In the genomic region with DNA sequence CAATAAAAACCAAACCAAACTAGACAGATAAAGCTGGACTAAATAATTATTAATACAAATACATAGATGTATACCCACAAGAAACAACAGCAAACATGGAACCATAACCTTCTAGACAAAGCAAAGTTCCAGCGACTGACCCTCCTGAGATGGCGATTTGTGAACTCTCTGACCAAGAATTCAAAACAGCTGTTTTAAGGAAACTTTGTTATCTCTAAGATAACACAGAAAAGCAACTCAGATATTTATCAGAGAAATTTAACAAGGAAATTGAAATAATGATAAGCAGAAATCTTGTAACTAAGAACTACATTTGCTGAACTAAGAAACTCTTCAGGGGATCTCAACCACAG, we compare ENCODE assay signal across 1 cellular context.
TF ChIP-seq lines count a peak whose summit lies in the region.

No MANE protein-coding gene starts in this region.

TF ChIP-seq in K562, 482 proteins besides CTCF, POLR2A, EP300 and RAD21:
- TF ChIP-seq ZNF274 (IDR thresholded peaks at IDR 0.05; ENCODE audit: borderline replicate concordance, low read depth, low read length) (no peak), TOE1 (IDR thresholded peaks at IDR 0.05; ENCODE audit: borderline replicate concordance) (no peak), TOE1 (CRISPR knock-in tag; IDR thresholded peaks at IDR 0.05; ENCODE audit: borderline replicate concordance, low read depth) (no peak), NFIC (IDR thresholded peaks at IDR 0.05) (no peak), DACH1 (IDR thresholded peaks at IDR 0.05; ENCODE audit: partially characterized antibody) (peak; percentile 49), MAZ (CRISPR knock-in tag; conservative IDR thresholded peaks at IDR 0.05 in 1 of 2, IDR thresholded peaks at IDR 0.05 in 1 of 2) (no peak), FOXJ2 (tag; IDR thresholded peaks at IDR 0.05) (peak; percentile 36; the same call in 1 of the 2 replicates), HCFC1 (IDR thresholded peaks at IDR 0.05; ENCODE audit: low read depth, low read length) (0 out of 2 replicates have a peak, but pooled peaks have one; percentile 6), JUN (IDR thresholded peaks at IDR 0.05; ENCODE audit: borderline replicate concordance, low read depth, low read length) (0 out of 2 replicates have a peak, but pooled peaks have one; percentile 0), JUN (CRISPR knock-in tag; IDR thresholded peaks at IDR 0.05; ENCODE audit: borderline replicate concordance) (no peak), TRIM28 (IDR thresholded peaks at IDR 0.05) (no peak), U2AF2 (optimal IDR thresholded peaks at IDR 0.05; ENCODE audit: low read depth, low read length) (no peak), SPI1 (IDR thresholded peaks at IDR 0.05; ENCODE audit: borderline replicate concordance, low read depth, low read length) (no peak), HDAC2 (IDR thresholded peaks at IDR 0.05) (no peak), HDAC1 (IDR thresholded peaks at IDR 0.05) (no peak), ZNF589 (CRISPR knock-in tag; IDR thresholded peaks at IDR 0.05; ENCODE audit: low read depth) (0 out of 2 replicates have a peak, but pooled peaks have one; percentile 28), TEAD2 (tag; IDR thresholded peaks at IDR 0.05) (no peak), RCOR1 (IDR thresholded peaks at IDR 0.05; ENCODE audit: borderline replicate concordance in 1 of 2, low read depth in 2 of 2, low read length in 2 of 2) (no peak), FOXK2 (conservative IDR thresholded peaks at IDR 0.05 in 1 of 2, IDR thresholded peaks at IDR 0.05 in 1 of 2; ENCODE audit: low read depth in 2 of 2) (no peak), KAT2B (IDR thresholded peaks at IDR 0.05; ENCODE audit: low read depth, low read length) (no peak), CBX2 (IDR thresholded peaks at IDR 0.05; ENCODE audit: insufficient read depth, low read length, poor library complexity, severe bottlenecking) (no peak), MTA1 (IDR thresholded peaks at IDR 0.05; ENCODE audit: borderline replicate concordance) (no peak), PRPF4 (IDR thresholded peaks at IDR 0.05; ENCODE audit: insufficient read depth, low read depth, low read length, poor library complexity, severe bottlenecking) (no peak), CBFA2T2 (conservative IDR thresholded peaks at IDR 0.05) (no peak), HMG20A (CRISPR knock-in tag; conservative IDR thresholded peaks at IDR 0.05) (no peak), PYGO2 (tag; IDR thresholded peaks at IDR 0.05) (no peak), POLR2B (IDR thresholded peaks at IDR 0.05; ENCODE audit: low read depth, partially characterized antibody) (no peak), BRF1 (IDR thresholded peaks at IDR 0.05; ENCODE audit: borderline replicate concordance, extremely low read depth, insufficient read length) (no peak), PTBP1 (IDR thresholded peaks at IDR 0.05; ENCODE audit: low read depth, low read length) (no peak), EP400 (IDR thresholded peaks at IDR 0.05) (no peak), KLF10 (CRISPR knock-in tag; IDR thresholded peaks at IDR 0.05) (no peak)
- TF ChIP-seq, protein P1, sequence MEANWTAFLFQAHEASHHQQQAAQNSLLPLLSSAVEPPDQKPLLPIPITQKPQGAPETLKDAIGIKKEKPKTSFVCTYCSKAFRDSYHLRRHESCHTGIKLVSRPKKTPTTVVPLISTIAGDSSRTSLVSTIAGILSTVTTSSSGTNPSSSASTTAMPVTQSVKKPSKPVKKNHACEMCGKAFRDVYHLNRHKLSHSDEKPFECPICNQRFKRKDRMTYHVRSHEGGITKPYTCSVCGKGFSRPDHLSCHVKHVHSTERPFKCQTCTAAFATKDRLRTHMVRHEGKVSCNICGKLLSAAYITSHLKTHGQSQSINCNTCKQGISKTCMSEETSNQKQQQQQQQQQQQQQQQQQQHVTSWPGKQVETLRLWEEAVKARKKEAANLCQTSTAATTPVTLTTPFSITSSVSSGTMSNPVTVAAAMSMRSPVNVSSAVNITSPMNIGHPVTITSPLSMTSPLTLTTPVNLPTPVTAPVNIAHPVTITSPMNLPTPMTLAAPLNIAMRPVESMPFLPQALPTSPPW (CRISPR knock-in tag; IDR thresholded peaks at IDR 0.05): no peak
- TF ChIP-seq, protein P2, sequence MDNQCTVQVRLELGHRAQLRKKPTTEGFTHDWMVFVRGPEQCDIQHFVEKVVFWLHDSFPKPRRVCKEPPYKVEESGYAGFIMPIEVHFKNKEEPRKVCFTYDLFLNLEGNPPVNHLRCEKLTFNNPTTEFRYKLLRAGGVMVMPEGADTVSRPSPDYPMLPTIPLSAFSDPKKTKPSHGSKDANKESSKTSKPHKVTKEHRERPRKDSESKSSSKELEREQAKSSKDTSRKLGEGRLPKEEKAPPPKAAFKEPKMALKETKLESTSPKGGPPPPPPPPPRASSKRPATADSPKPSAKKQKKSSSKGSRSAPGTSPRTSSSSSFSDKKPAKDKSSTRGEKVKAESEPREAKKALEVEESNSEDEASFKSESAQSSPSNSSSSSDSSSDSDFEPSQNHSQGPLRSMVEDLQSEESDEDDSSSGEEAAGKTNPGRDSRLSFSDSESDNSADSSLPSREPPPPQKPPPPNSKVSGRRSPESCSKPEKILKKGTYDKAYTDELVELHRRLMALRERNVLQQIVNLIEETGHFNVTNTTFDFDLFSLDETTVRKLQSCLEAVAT (IDR thresholded peaks at IDR 0.05): no peak
- TF ChIP-seq, protein P3, sequence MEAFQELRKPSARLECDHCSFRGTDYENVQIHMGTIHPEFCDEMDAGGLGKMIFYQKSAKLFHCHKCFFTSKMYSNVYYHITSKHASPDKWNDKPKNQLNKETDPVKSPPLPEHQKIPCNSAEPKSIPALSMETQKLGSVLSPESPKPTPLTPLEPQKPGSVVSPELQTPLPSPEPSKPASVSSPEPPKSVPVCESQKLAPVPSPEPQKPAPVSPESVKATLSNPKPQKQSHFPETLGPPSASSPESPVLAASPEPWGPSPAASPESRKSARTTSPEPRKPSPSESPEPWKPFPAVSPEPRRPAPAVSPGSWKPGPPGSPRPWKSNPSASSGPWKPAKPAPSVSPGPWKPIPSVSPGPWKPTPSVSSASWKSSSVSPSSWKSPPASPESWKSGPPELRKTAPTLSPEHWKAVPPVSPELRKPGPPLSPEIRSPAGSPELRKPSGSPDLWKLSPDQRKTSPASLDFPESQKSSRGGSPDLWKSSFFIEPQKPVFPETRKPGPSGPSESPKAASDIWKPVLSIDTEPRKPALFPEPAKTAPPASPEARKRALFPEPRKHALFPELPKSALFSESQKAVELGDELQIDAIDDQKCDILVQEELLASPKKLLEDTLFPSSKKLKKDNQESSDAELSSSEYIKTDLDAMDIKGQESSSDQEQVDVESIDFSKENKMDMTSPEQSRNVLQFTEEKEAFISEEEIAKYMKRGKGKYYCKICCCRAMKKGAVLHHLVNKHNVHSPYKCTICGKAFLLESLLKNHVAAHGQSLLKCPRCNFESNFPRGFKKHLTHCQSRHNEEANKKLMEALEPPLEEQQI (IDR thresholded peaks at IDR 0.05): peak; percentile 8; the same call in 1 of the 2 replicates
- TF ChIP-seq, protein P4, sequence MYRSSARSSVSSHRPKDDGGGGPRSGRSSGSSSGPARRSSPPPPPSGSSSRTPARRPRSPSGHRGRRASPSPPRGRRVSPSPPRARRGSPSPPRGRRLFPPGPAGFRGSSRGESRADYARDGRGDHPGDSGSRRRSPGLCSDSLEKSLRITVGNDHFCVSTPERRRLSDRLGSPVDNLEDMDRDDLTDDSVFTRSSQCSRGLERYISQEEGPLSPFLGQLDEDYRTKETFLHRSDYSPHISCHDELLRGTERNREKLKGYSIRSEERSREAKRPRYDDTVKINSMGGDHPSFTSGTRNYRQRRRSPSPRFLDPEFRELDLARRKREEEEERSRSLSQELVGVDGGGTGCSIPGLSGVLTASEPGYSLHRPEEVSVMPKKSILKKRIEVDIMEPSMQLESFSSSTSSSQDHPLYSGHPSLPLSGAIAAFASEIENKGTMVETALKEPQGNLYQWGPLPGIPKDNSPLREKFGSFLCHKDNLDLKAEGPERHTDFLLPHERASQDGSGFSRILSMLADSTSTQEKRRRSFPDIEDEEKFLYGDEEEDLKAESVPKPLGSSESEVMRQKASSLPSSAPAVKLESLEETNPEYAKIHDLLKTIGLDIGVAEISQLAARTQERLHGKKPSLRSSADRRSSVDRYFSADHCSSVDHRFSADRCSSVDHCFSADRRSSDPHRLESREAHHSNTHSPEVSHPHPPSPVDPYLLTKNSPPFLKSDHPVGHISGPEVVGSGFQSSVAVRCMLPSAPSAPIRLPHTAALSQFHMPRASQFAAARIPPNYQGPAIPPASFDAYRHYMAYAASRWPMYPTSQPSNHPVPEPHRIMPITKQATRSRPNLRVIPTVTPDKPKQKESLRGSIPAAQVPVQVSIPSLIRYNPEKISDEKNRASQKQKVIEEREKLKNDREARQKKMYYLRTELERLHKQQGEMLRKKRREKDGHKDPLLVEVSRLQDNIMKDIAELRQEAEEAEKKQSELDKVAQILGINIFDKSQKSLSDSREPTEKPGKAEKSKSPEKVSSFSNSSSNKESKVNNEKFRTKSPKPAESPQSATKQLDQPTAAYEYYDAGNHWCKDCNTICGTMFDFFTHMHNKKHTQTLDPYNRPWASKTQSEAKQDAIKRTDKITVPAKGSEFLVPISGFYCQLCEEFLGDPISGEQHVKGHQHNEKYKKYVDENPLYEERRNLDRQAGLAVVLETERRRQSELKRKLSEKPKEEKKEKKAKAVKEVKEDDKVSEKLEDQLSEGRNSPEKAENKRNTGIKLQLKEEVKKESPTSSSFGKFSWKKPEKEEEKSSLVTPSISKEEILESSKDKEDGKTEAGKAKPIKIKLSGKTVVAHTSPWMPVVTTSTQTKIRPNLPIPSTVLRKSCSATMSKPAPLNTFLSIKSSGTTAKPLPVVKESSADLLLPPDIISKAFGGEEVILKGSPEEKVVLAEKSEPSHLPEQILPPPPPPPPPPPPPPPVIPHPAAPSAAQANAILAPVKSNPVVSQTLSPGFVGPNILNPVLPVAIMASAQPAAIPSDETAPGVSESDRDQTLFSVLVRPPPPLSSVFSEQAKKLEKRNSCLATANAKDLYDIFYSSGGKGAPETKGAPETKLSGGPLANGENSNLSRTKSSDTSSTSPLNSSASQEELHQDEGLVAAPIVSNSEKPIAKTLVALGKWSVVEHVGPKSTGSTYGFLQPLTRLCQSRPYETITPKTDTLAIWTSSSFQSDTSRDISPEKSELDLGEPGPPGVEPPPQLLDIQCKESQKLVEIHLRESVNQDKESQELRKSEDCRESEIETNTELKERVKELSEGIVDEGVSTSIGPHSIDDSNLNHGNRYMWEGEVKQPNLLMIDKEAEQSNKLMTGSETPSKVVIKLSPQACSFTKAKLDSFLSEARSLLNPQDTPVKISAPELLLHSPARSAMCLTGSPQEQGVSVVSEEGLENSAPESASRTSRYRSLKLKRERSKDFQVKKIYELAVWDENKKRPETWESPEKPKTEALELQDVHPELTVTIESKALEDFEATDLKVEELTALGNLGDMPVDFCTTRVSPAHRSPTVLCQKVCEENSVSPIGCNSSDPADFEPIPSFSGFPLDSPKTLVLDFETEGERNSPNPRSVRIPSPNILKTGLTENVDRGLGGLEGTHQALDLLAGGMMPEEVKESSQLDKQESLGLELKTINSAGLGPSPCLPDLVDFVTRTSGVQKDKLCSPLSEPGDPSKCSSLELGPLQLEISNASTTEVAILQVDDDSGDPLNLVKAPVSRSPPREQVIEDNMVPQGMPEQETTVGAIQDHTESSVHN (IDR thresholded peaks at IDR 0.05; ENCODE audit: borderline replicate concordance in 1 of 2, low read depth in 1 of 2): no peak
- TF ChIP-seq, protein P5, sequence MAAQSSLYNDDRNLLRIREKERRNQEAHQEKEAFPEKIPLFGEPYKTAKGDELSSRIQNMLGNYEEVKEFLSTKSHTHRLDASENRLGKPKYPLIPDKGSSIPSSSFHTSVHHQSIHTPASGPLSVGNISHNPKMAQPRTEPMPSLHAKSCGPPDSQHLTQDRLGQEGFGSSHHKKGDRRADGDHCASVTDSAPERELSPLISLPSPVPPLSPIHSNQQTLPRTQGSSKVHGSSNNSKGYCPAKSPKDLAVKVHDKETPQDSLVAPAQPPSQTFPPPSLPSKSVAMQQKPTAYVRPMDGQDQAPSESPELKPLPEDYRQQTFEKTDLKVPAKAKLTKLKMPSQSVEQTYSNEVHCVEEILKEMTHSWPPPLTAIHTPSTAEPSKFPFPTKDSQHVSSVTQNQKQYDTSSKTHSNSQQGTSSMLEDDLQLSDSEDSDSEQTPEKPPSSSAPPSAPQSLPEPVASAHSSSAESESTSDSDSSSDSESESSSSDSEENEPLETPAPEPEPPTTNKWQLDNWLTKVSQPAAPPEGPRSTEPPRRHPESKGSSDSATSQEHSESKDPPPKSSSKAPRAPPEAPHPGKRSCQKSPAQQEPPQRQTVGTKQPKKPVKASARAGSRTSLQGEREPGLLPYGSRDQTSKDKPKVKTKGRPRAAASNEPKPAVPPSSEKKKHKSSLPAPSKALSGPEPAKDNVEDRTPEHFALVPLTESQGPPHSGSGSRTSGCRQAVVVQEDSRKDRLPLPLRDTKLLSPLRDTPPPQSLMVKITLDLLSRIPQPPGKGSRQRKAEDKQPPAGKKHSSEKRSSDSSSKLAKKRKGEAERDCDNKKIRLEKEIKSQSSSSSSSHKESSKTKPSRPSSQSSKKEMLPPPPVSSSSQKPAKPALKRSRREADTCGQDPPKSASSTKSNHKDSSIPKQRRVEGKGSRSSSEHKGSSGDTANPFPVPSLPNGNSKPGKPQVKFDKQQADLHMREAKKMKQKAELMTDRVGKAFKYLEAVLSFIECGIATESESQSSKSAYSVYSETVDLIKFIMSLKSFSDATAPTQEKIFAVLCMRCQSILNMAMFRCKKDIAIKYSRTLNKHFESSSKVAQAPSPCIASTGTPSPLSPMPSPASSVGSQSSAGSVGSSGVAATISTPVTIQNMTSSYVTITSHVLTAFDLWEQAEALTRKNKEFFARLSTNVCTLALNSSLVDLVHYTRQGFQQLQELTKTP (IDR thresholded peaks at IDR 0.05; ENCODE audit: low read depth in 1 of 2, partially characterized antibody in 2 of 2): no peak
- TF ChIP-seq, protein P6, sequence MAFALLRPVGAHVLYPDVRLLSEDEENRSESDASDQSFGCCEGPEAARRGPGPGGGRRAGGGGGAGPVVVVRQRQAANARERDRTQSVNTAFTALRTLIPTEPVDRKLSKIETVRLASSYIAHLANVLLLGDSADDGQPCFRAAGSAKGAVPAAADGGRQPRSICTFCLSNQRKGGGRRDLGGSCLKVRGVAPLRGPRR (CRISPR knock-in tag; IDR thresholded peaks at IDR 0.05): no peak
TF ChIP-seq in K562: peak in this region for 6.
